14 cellular contexts compared by ENCODE assay signal in genomic region chr16:85284138-85284897, GRCh38.
DNase-seq lines count a peak whose midpoint lies in the region; ATAC-seq and TF ChIP-seq lines count a peak whose summit lies in the region.
"Had no signal": no experiment of that assay in that cellular context is flagged by ENCODE, and none has a peak within 500 bp of the region (broad histone marks: within the 10 kb centered on the region; RNA-seq: fewer than 3 reads in every experiment).

No MANE protein-coding gene starts in this region.

- H3K4me3 Mint-ChIP-seq in WTC11 (no peak overlapping the region), nephron progenitor cell (no peak overlapping the region)
- H3K4me3 Mint-ChIP-seq: activated CD8-positive, alpha-beta T cell treated with anti-CD3 and anti-CD28 coated beads, Interleukin-2, amount 10 ng/mL, durations not matched to agents 7 days and 5 days; stimulated activated memory B cell treated with anti-CD40 and anti-IgM and Interleukin-4, amounts not matched to agents 10 μg/mL and 1 μg/mL and 100 μg/mL, for 72 hours had no signal

- H3K4me1 Mint-ChIP-seq in WTC11 (peaks cover 3% of the 10 kb centered on the region; the same call in 1 of the 2 replicates), nephron progenitor cell (peaks cover 62% of the 10 kb centered on the region)
- H3K4me1 Mint-ChIP-seq: stimulated activated memory B cell treated with anti-CD40 and anti-IgM and Interleukin-4, amounts not matched to agents 10 μg/mL and 1 μg/mL and 100 μg/mL, for 72 hours had no signal

- no peaks in the 10 kb centered on the region for H3K27me3 ChIP-seq in MG63
- H3K27me3 ChIP-seq: upper lobe of right lung had no signal

- peak overlapping the region; percentile 12; the same call in 1 of the 2 replicates for H3K27ac Mint-ChIP-seq in WTC11
- peak overlapping the region; percentile 69 for H3K27ac Mint-ChIP-seq in nephron progenitor cell
- H3K27ac Mint-ChIP-seq: activated CD8-positive, alpha-beta T cell treated with anti-CD3 and anti-CD28 coated beads, Interleukin-2, amount 10 ng/mL, durations not matched to agents 7 days and 5 days; stimulated activated memory B cell treated with anti-CD40 and anti-IgM and Interleukin-4, amounts not matched to agents 10 μg/mL and 1 μg/mL and 100 μg/mL, for 72 hours had no signal

- TF ChIP-seq CTCF in WTC11 (IDR thresholded peaks at IDR 0.05) (no peak), nephron progenitor cell (IDR thresholded peaks at IDR 0.05) (no peak)

- no peak for ATAC-seq in WTC11
- no peak for ATAC-seq in GM21515 (IDR thresholded peaks at IDR 0.05; ENCODE audit: unreplicated experiment)
- ATAC-seq in stimulated activated naive CD8-positive, alpha-beta T cell treated with anti-CD3 and anti-CD28 coated beads, Interleukin-15, Interleukin-2, amounts not matched to agents 100 U/mL and 50 U/mL, for 24 hours = no peak
- ATAC-seq: activated CD8-positive, alpha-beta T cell treated with anti-CD3 and anti-CD28 coated beads, Interleukin-2, amount 10 ng/mL, durations not matched to agents 7 days and 5 days; HCT116; stimulated activated memory B cell treated with anti-CD40 and anti-IgM and Interleukin-4, amounts not matched to agents 10 μg/mL and 1 μg/mL and 100 μg/mL, for 72 hours; upper lobe of right lung had no signal

- no peaks in the 10 kb centered on the region for H3K9me3 ChIP-seq in MG63
- H3K9me3 ChIP-seq: upper lobe of right lung had no signal

- CTCF ChIA-PET in WTC11 (lab: Charles Lee) = interaction anchor here (0.6 to 3.0 kb wide), 5 partner anchors 9 to 169 kb away, joined by 3 to 11 read pairs (median 4); no protein-coding TSS in a partner anchor

- no peak overlapping the region for H3K4me3 ChIP-seq in MG63
- H3K4me3 ChIP-seq: upper lobe of right lung had no signal

- H3K36me3 ChIP-seq in MG63 = no peaks in the 10 kb centered on the region
- H3K36me3 ChIP-seq: upper lobe of right lung had no signal

- DNase-seq in DMS 273 treated with DMSO at 0.1 percent for 48 hours (lab: John Stamatoyannopoulos, UW) (peak; percentile 47), NCI-H2107 (lab: John Stamatoyannopoulos, UW) (peak; percentile 62), WTC11 (ENCODE audit: low spot score) (no peak), nephron progenitor cell (no peak), MG63 (no peak), HuH-7.5 (ENCODE audit: low spot score) (no peak)
- DNase-seq in stimulated activated naive CD8-positive, alpha-beta T cell treated with anti-CD3 and anti-CD28 coated beads, Interleukin-15, Interleukin-2, amounts not matched to agents 100 U/mL and 50 U/mL, for 24 hours = no peak
- DNase-seq: activated CD8-positive, alpha-beta T cell treated with anti-CD3 and anti-CD28 coated beads, Interleukin-2, amount 10 ng/mL, durations not matched to agents 7 days and 5 days; MM.1S; NCI-H774; upper lobe of right lung had no signal

- no peaks in the 10 kb centered on the region for H3K27me3 Mint-ChIP-seq in WTC11 (ENCODE audit: low read depth)
- peaks cover 44% of the 10 kb centered on the region for H3K27me3 Mint-ChIP-seq in nephron progenitor cell (ENCODE audit: low read depth, poor library complexity)

- H3K36me3 Mint-ChIP-seq in WTC11 (no peaks in the 10 kb centered on the region), nephron progenitor cell (ENCODE audit: low read depth) (no peaks in the 10 kb centered on the region)
- H3K36me3 Mint-ChIP-seq: stimulated activated memory B cell treated with anti-CD40 and anti-IgM and Interleukin-4, amounts not matched to agents 10 μg/mL and 1 μg/mL and 100 μg/mL, for 72 hours had no signal

- no peaks in the 10 kb centered on the region for H3K9me3 Mint-ChIP-seq in WTC11
- H3K9me3 Mint-ChIP-seq in nephron progenitor cell = no peaks in the 10 kb centered on the region
- H3K9me3 Mint-ChIP-seq: stimulated activated memory B cell treated with anti-CD40 and anti-IgM and Interleukin-4, amounts not matched to agents 10 μg/mL and 1 μg/mL and 100 μg/mL, for 72 hours had no signal

- POLR2A ChIA-PET in WTC11 (lab: Charles Lee) = no interaction called here

TF ChIP-seq in WTC11, 78 proteins besides CTCF, POLR2A, EP300 and RAD21:
- TF ChIP-seq ZNF671 (CRISPR knock-in tag; IDR thresholded peaks at IDR 0.05) (no peak), ZNF423 (CRISPR knock-in tag; IDR thresholded peaks at IDR 0.05) (no peak)
TF ChIP-seq in WTC11: peak in this region for 0.

Comparison
In these comparisons a context has a peak if more than half of its experiments do, and no peak if none do; other contexts are left out.
1. DNase-seq: peak in DMS 273 treated with DMSO at 0.1 percent for 48 hours (single experiment) and NCI-H2107 (single experiment); none in WTC11 (single experiment), nephron progenitor cell (single experiment), MG63 (single experiment), HuH-7.5 (single experiment) and stimulated activated naive CD8-positive, alpha-beta T cell treated with anti-CD3 and anti-CD28 coated beads, Interleukin-15, Interleukin-2, amounts not matched to agents 100 U/mL and 50 U/mL, for 24 hours (single experiment).